In the genomic region with DNA sequence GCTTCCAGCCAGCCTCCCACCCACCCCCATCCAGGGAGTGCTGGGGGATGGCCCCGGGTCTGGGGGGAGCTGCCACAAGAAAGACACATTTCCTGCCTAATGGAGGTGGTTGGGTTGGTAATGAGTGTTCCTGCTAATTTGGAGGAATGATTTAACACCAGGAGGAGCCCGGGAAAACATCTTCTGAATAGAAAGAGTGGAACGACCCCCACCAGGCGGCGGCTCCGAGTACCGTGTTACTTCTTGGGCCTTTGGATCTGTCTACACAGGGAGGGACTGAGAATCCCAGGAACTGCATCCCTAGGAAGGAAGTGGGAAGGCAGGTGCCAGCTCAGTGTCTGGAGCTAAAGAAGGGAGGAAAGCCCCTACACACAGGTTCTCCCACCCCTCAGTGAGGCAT, we compare ENCODE assay signal across 17 cellular contexts.
A peak's percentile ranks its signal among the peaks of the same experiment; 100 is the strongest.
DNase-seq lines count a peak whose midpoint lies in the region; ATAC-seq and TF ChIP-seq lines count a peak whose summit lies in the region.
"Had no signal": no experiment of that assay in that cellular context is flagged by ENCODE, and none has a peak within 500 bp of the region (broad histone marks: within the 10 kb centered on the region; RNA-seq: fewer than 3 reads in every experiment).

No MANE protein-coding gene starts in this region.

- H3K27ac Mint-ChIP-seq in GM23338 (no peak overlapping the region), neural progenitor cell (peak overlapping the region; percentile 76)
- H3K27ac Mint-ChIP-seq: B cell; CD4-positive, alpha-beta T cell; HFFc6 had no signal

- H3K9me2 ChIP-seq in GM23338 (ENCODE audit: insufficient read depth), result no peaks in the 10 kb centered on the region

- H3K4me1 Mint-ChIP-seq in GM23338 (peaks cover 17% of the 10 kb centered on the region), neural progenitor cell (peaks cover 10% of the 10 kb centered on the region)
- H3K4me1 Mint-ChIP-seq: B cell had no signal

- TF ChIP-seq POLR2A in adrenal gland (IDR thresholded peaks at IDR 0.05), result no peak

- H3F3A ChIP-seq in GM23338 (replicated peaks; ENCODE audit: low read depth) (no peaks in the 10 kb centered on the region), neural progenitor cell (ENCODE audit: low read depth) (peaks cover 11% of the 10 kb centered on the region)

- H3K9me3 ChIP-seq in iPS-18c (ENCODE audit: control insufficient read depth, insufficient read depth, low read length) (no peaks in the 10 kb centered on the region), neural progenitor cell (ENCODE audit: low read depth) (no peaks in the 10 kb centered on the region), adrenal gland (replicated peaks in 1 of 3) (no peaks in the 10 kb centered on the region)

- intact Hi-C loops in adrenal gland (cut with DNase I), result no loop called here

- H3K4me3 ChIP-seq in GM23338 (no peak overlapping the region), iPS-18c (ENCODE audit: insufficient read depth, low read depth, low read length) (peak overlapping the region; percentile 3; the same call in 1 of the 2 replicates), neural progenitor cell (no peak overlapping the region), adrenal gland (no peak overlapping the region)
- H3K4me3 ChIP-seq: GM12878, GM23248 had no signal

- ATAC-seq in GM23338, result peak; percentile 57
- ATAC-seq: GM12878, HepG2 had no signal

- H3K9ac ChIP-seq in neural progenitor cell, result no peak overlapping the region
- H3K9ac ChIP-seq: GM23248 had no signal

- H3K79me2 ChIP-seq in GM23338 (replicated peaks; ENCODE audit: insufficient read depth) (no peaks in the 10 kb centered on the region), neural progenitor cell (ENCODE audit: low read depth) (no peaks in the 10 kb centered on the region)

- peaks cover 9% of the 10 kb centered on the region; the same call in 2 of the 3 replicates for H3K36me3 Mint-ChIP-seq in GM23338 (ENCODE audit: low read depth)
- no peaks in the 10 kb centered on the region for H3K36me3 Mint-ChIP-seq in neural progenitor cell

- H2AFZ ChIP-seq in GM23338 (peak overlapping the region; percentile 89), neural progenitor cell (replicated peaks) (no peak overlapping the region)
- H2AFZ ChIP-seq: GM23248 had no signal

- H4K20me1 ChIP-seq in GM23338 (replicated peaks; ENCODE audit: insufficient read depth) (no peaks in the 10 kb centered on the region), neural progenitor cell (ENCODE audit: low read depth) (no peaks in the 10 kb centered on the region)

- H3K4me3 Mint-ChIP-seq in GM23338, result no peak overlapping the region
- no peak overlapping the region for H3K4me3 Mint-ChIP-seq in neural progenitor cell
- H3K4me3 Mint-ChIP-seq: B cell; CD4-positive, alpha-beta T cell; HFFc6 had no signal

- 12 to 43% (median 26%) methylated on average over 5 to 7 of the region's 7 CpGs for WGBS in adrenal gland, 4 donors

- H3K36me3 ChIP-seq in GM23338 (ENCODE audit: insufficient read depth) (no peaks in the 10 kb centered on the region), neural progenitor cell (no peaks in the 10 kb centered on the region), adrenal gland (replicated peaks in 1 of 2) (no peaks in the 10 kb centered on the region)

- TF ChIP-seq CTCF in GM23338 (conservative IDR thresholded peaks at IDR 0.05; ENCODE audit: low read depth in 2 of 2) (no peak; a peak in 1 of 4 replicates), neural progenitor cell (IDR thresholded peaks at IDR 0.05) (no peak), adrenal gland (IDR thresholded peaks at IDR 0.05) (no peak)

- H3K27me3 ChIP-seq in GM23338 (ENCODE audit: insufficient read depth), result no peaks in the 10 kb centered on the region
- no peaks in the 10 kb centered on the region for H3K27me3 ChIP-seq in neural progenitor cell
- no peaks in the 10 kb centered on the region for H3K27me3 ChIP-seq in adrenal gland

- H3K9me3 Mint-ChIP-seq in GM23338, result peaks cover 16% of the 10 kb centered on the region
- peaks cover 19% of the 10 kb centered on the region for H3K9me3 Mint-ChIP-seq in neural progenitor cell
- H3K9me3 Mint-ChIP-seq: CD4-positive, alpha-beta T cell had no signal

- DNase-seq in GM23338 (ENCODE audit: low spot score) (peak; percentile 53), NCI-H69 (lab: John Stamatoyannopoulos, UW) (peak; percentile 39), neural progenitor cell (ENCODE audit: low spot score) (no peak), 8988T (no peak), NCI-H2171 (lab: John Stamatoyannopoulos, UW) (no peak), adrenal gland (no peak)
- DNase-seq: C1 segment of cervical spinal cord; Calu3; CD4-positive, alpha-beta T cell; DMS79; GM23248; HCEC 1CT; HFFc6 had no signal

- H3K27ac ChIP-seq in GM23338 (ENCODE audit: low read depth) (no peak overlapping the region), neural progenitor cell (no peak overlapping the region), adrenal gland (no peak overlapping the region)
- H3K27ac ChIP-seq: GM23248 had no signal

- H3K27me3 Mint-ChIP-seq in GM23338 (ENCODE audit: insufficient read depth, low read depth, poor library complexity), result peaks cover 21% of the 10 kb centered on the region
- peaks cover 12% of the 10 kb centered on the region for H3K27me3 Mint-ChIP-seq in neural progenitor cell (ENCODE audit: insufficient read depth, low read depth)

- H3K4me2 ChIP-seq in GM23338, result peak overlapping the region; percentile 14; the same call in 1 of the 2 replicates
- H3K4me2 ChIP-seq in neural progenitor cell, result peak overlapping the region; percentile 22

- H3K4me1 ChIP-seq in GM23338 (ENCODE audit: insufficient read depth) (peaks cover 6% of the 10 kb centered on the region; the same call in 1 of the 2 replicates), neural progenitor cell (peaks cover 14% of the 10 kb centered on the region), adrenal gland (replicated peaks in 1 of 2) (no peaks in the 10 kb centered on the region)

TF ChIP-seq in GM23338, 12 proteins besides CTCF, POLR2A, EP300 and RAD21 (continues in another document):
- TF ChIP-seq EZH2phosphoT487 (IDR thresholded peaks at IDR 0.05; ENCODE audit: unreplicated experiment), result no peak
- TF ChIP-seq JUNB (IDR thresholded peaks at IDR 0.05; ENCODE audit: unreplicated experiment), result no peak
- TF ChIP-seq STAT1 (IDR thresholded peaks at IDR 0.05; ENCODE audit: unreplicated experiment), result no peak
- TF ChIP-seq EZH2 (IDR thresholded peaks at IDR 0.05; ENCODE audit: low read depth, unreplicated experiment), result no peak
- TF ChIP-seq, protein P1, sequence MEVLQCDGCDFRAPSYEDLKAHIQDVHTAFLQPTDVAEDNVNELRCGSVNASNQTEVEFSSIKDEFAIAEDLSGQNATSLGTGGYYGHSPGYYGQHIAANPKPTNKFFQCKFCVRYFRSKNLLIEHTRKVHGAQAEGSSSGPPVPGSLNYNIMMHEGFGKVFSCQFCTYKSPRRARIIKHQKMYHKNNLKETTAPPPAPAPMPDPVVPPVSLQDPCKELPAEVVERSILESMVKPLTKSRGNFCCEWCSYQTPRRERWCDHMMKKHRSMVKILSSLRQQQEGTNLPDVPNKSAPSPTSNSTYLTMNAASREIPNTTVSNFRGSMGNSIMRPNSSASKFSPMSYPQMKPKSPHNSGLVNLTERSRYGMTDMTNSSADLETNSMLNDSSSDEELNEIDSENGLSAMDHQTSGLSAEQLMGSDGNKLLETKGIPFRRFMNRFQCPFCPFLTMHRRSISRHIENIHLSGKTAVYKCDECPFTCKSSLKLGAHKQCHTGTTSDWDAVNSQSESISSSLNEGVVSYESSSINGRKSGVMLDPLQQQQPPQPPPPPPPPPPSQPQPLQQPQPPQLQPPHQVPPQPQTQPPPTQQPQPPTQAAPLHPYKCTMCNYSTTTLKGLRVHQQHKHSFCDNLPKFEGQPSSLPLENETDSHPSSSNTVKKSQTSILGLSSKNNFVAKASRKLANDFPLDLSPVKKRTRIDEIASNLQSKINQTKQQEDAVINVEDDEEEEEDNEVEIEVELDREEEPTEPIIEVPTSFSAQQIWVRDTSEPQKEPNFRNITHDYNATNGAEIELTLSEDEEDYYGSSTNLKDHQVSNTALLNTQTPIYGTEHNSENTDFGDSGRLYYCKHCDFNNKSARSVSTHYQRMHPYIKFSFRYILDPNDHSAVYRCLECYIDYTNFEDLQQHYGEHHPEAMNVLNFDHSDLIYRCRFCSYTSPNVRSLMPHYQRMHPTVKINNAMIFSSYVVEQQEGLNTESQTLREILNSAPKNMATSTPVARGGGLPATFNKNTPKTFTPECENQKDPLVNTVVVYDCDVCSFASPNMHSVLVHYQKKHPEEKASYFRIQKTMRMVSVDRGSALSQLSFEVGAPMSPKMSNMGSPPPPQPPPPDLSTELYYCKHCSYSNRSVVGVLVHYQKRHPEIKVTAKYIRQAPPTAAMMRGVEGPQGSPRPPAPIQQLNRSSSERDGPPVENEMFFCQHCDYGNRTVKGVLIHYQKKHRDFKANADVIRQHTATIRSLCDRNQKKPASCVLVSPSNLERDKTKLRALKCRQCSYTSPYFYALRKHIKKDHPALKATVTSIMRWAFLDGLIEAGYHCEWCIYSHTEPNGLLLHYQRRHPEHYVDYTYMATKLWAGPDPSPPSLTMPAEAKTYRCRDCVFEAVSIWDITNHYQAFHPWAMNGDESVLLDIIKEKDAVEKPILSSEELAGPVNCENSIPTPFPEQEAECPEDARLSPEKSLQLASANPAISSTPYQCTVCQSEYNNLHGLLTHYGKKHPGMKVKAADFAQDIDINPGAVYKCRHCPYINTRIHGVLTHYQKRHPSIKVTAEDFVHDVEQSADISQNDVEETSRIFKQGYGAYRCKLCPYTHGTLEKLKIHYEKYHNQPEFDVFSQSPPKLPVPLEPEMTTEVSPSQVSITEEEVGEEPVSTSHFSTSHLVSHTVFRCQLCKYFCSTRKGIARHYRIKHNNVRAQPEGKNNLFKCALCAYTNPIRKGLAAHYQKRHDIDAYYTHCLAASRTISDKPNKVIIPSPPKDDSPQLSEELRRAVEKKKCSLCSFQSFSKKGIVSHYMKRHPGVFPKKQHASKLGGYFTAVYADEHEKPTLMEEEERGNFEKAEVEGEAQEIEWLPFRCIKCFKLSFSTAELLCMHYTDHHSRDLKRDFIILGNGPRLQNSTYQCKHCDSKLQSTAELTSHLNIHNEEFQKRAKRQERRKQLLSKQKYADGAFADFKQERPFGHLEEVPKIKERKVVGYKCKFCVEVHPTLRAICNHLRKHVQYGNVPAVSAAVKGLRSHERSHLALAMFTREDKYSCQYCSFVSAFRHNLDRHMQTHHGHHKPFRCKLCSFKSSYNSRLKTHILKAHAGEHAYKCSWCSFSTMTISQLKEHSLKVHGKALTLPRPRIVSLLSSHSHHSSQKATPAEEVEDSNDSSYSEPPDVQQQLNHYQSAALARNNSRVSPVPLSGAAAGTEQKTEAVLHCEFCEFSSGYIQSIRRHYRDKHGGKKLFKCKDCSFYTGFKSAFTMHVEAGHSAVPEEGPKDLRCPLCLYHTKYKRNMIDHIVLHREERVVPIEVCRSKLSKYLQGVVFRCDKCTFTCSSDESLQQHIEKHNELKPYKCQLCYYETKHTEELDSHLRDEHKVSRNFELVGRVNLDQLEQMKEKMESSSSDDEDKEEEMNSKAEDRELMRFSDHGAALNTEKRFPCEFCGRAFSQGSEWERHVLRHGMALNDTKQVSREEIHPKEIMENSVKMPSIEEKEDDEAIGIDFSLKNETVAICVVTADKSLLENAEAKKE (CRISPR knock-in tag; IDR thresholded peaks at IDR 0.05), result no peak

Comparison
In these comparisons a context has a peak if more than half of its experiments do, and no peak if none do; other contexts are left out.
1. DNase-seq: peak in GM23338 (single experiment) and NCI-H69 (single experiment); none in neural progenitor cell (single experiment), 8988T (single experiment), NCI-H2171 (single experiment) and adrenal gland (0 of 7).